Comparison of ENCODE assay signal across 8 cellular contexts in genomic region chr12:109476807-109477184, GRCh38. TPM values are rescaled to one million over a fixed set of nuclear protein-coding genes. Genes with fewer than 3 reads are reported as not detected.
DNase-seq lines count a peak whose midpoint lies in the region; ATAC-seq and TF ChIP-seq lines count a peak whose summit lies in the region.

No MANE protein-coding gene starts in this region.

- peak in 1 of 2 donors; percentile 0 for ATAC-seq in activated T-cell treated with anti-CD3 and anti-CD28 coated beads, Interleukin-2, amount 50 U/mL, for 72 hours (replicated peaks in 1 of 2)
- ATAC-seq in activated naive CD8-positive, alpha-beta T cell treated with anti-CD3 and anti-CD28 coated beads, Interleukin-2, amount 10 ng/mL, durations not matched to agents 7 days and 5 days (ENCODE audit: low read depth) = peak; percentile 7
- no peak for ATAC-seq in GM18873 (IDR thresholded peaks at IDR 0.05; ENCODE audit: low FRiP score, unreplicated experiment)

- peaks cover 1 to 2% of the 10 kb centered on the region in 2 donors for H3K36me3 Mint-ChIP-seq in activated T-cell treated with anti-CD3 and anti-CD28 coated beads, Interleukin-2, amount 50 U/mL, for 72 hours (ENCODE audit: insufficient read depth in 2 of 2)
- H3K36me3 Mint-ChIP-seq in activated naive CD8-positive, alpha-beta T cell treated with anti-CD3 and anti-CD28 coated beads, Interleukin-2, amount 10 ng/mL, durations not matched to agents 7 days and 5 days = no peaks in the 10 kb centered on the region

- peak overlapping the region; percentile 76 for H3K27ac Mint-ChIP-seq in activated T-cell treated with anti-CD3 and anti-CD28 coated beads, Interleukin-2, amount 50 U/mL, for 72 hours
- H3K27ac Mint-ChIP-seq in activated naive CD8-positive, alpha-beta T cell treated with anti-CD3 and anti-CD28 coated beads, Interleukin-2, amount 10 ng/mL, durations not matched to agents 7 days and 5 days = peak overlapping the region; percentile 98

- peaks cover 0 to 64% (median 56%) of the 10 kb centered on the region in 4 donors for H3K4me1 ChIP-seq in tibial artery

- H3K9me3 ChIP-seq in tibial artery = no peaks in the 10 kb centered on the region

- peaks cover 52% of the 10 kb centered on the region for H3K4me1 Mint-ChIP-seq in activated T-cell treated with anti-CD3 and anti-CD28 coated beads, Interleukin-2, amount 50 U/mL, for 72 hours (ENCODE audit: low read depth)
- peaks cover 28% of the 10 kb centered on the region for H3K4me1 Mint-ChIP-seq in activated naive CD8-positive, alpha-beta T cell treated with anti-CD3 and anti-CD28 coated beads, Interleukin-2, amount 10 ng/mL, durations not matched to agents 7 days and 5 days

- TF ChIP-seq CTCF in tibial artery (IDR thresholded peaks at IDR 0.05) = no peak

- H3K27me3 Mint-ChIP-seq in activated T-cell treated with anti-CD3 and anti-CD28 coated beads, Interleukin-2, amount 50 U/mL, for 72 hours (ENCODE audit: low read depth) = no peaks in the 10 kb centered on the region
- no peaks in the 10 kb centered on the region for H3K27me3 Mint-ChIP-seq in activated naive CD8-positive, alpha-beta T cell treated with anti-CD3 and anti-CD28 coated beads, Interleukin-2, amount 10 ng/mL, durations not matched to agents 7 days and 5 days

- POLR2A ChIA-PET in activated naive CD8-positive, alpha-beta T cell treated with anti-CD3 and anti-CD28 coated beads, Interleukin-2, amount 10 ng/mL, durations not matched to agents 7 days and 5 days (lab: Charles Lee) = interaction anchor here (0.9 to 2.1 kb wide), 5 partner anchors 14 to 97 kb away, joined by 3 to 12 read pairs (median 4); partner anchors contain the start of genes MMAB and MVK

- peak overlapping the region; percentile 90 to 97 for H3K4me3 ChIP-seq in tibial artery

- peak overlapping the region; percentile 97 for H3K27ac ChIP-seq in layer of hippocampus (ENCODE audit: low read depth, low read length)
- H3K27ac ChIP-seq in tibial artery = peak overlapping the region; percentile 94 to 96

- no peak for DNase-seq in activated T-cell treated with anti-CD3 and anti-CD28 coated beads, Interleukin-2, amount 50 U/mL, for 72 hours
- no peak for DNase-seq in activated T-cell treated with anti-CD3 and anti-CD28 coated beads, Interleukin-2, amount 50 U/mL, for 1 hour
- DNase-seq in activated naive CD8-positive, alpha-beta T cell treated with anti-CD3 and anti-CD28 coated beads, Interleukin-2, amount 10 ng/mL, durations not matched to agents 7 days and 5 days = no peak
- DNase-seq in tibial artery (no peak), amniotic stem cell (lab: John Stamatoyannopoulos, UW) (no peak), MV-4-11 (lab: John Stamatoyannopoulos, UW) (no peak)

- no peaks in the 10 kb centered on the region for H3K27me3 ChIP-seq in layer of hippocampus (ENCODE audit: control insufficient read depth, insufficient read depth, low read length)
- H3K27me3 ChIP-seq in tibial artery = no peaks in the 10 kb centered on the region

- peak overlapping the region; percentile 91 to 99 for H3K4me3 Mint-ChIP-seq in activated T-cell treated with anti-CD3 and anti-CD28 coated beads, Interleukin-2, amount 50 U/mL, for 72 hours
- H3K4me3 Mint-ChIP-seq in activated naive CD8-positive, alpha-beta T cell treated with anti-CD3 and anti-CD28 coated beads, Interleukin-2, amount 10 ng/mL, durations not matched to agents 7 days and 5 days = peak overlapping the region; percentile 92

- intact Hi-C loops in tibial artery (cut with DNase I; ENCODE audit: low total_unique reads) = loop anchor here (2.0 kb wide), 1 partner anchor 44 kb away; no protein-coding TSS in a partner anchor

- peaks cover 0 to under 1% (median 0%) of the 10 kb centered on the region in 3 donors for H3K36me3 ChIP-seq in tibial artery

- no peaks in the 10 kb centered on the region for H3K9me3 Mint-ChIP-seq in activated T-cell treated with anti-CD3 and anti-CD28 coated beads, Interleukin-2, amount 50 U/mL, for 72 hours
- H3K9me3 Mint-ChIP-seq in activated naive CD8-positive, alpha-beta T cell treated with anti-CD3 and anti-CD28 coated beads, Interleukin-2, amount 10 ng/mL, durations not matched to agents 7 days and 5 days = no peaks in the 10 kb centered on the region

RNA-seq across cellular contexts. Expression of gene KCTD10, which starts 0.3 kb away (rescaled TPM):
- 10 to 100 TPM; 38.5 to 47.8 TPM for total RNA-seq in activated T-cell treated with anti-CD3 and anti-CD28 coated beads, Interleukin-2, amount 50 U/mL, for 72 hours
- total RNA-seq in activated naive CD8-positive, alpha-beta T cell treated with anti-CD3 and anti-CD28 coated beads, Interleukin-2, amount 10 ng/mL, durations not matched to agents 7 days and 5 days = 10 to 100 TPM; 34.8 to 39.8 TPM

RNA-seq across cellular contexts. Expression of gene UBE3B, which starts 0.6 kb away (rescaled TPM):
- total RNA-seq in activated T-cell treated with anti-CD3 and anti-CD28 coated beads, Interleukin-2, amount 50 U/mL, for 72 hours = 10 to 100 TPM; 37.4 to 37.6 TPM
- total RNA-seq in activated naive CD8-positive, alpha-beta T cell treated with anti-CD3 and anti-CD28 coated beads, Interleukin-2, amount 10 ng/mL, durations not matched to agents 7 days and 5 days = 10 to 100 TPM; 40.0 to 41.7 TPM
